ENCODE assay signal across 29 cellular contexts in genomic region chr6:156316613-156317012, GRCh38.
"Had no signal": no experiment of that assay in that cellular context is flagged by ENCODE, and none has a peak within 500 bp of the region (broad histone marks: within the 10 kb centered on the region; RNA-seq: fewer than 3 reads in every experiment).

No MANE protein-coding gene starts in this region.

- H3K27me3 ChIP-seq: colonic mucosa, esophagus muscularis mucosa, foreskin keratinocyte, gastroesophageal sphincter, heart left ventricle, ovary, right lobe of liver, suprapubic skin, thyroid gland, vagina had no signal

- H3K4me3 Mint-ChIP-seq: dendritic cell treated with granulocyte-macrophage colony-stimulating factor and Interleukin-4, amounts not matched to agents 40 ng/mL and 50 ng/mL, for 4 days; natural killer cell; stimulated activated naive CD8-positive, alpha-beta T cell treated with anti-CD3 and anti-CD28 coated beads, Interleukin-15, amount 100 ng/mL, for 72 hours had no signal

- H3K9me3 Mint-ChIP-seq: stimulated activated naive CD8-positive, alpha-beta T cell treated with anti-CD3 and anti-CD28 coated beads, Interleukin-15, amount 100 ng/mL, for 72 hours had no signal

- H3K27me3 Mint-ChIP-seq: dendritic cell treated with granulocyte-macrophage colony-stimulating factor and Interleukin-4, amounts not matched to agents 40 ng/mL and 50 ng/mL, for 4 days; stimulated activated naive CD8-positive, alpha-beta T cell treated with anti-CD3 and anti-CD28 coated beads, Interleukin-15, amount 100 ng/mL, for 72 hours had no signal

- ATAC-seq: foreskin keratinocyte; gastroesophageal sphincter; heart left ventricle; left colon; left ventricle myocardium superior; lower lobe of right lung; natural killer cell; psoas muscle; right lobe of liver; stimulated activated naive CD8-positive, alpha-beta T cell treated with anti-CD3 and anti-CD28 coated beads, Interleukin-15, amount 100 ng/mL, for 72 hours had no signal

- DNase-seq: colonic mucosa; effector CD8-positive, alpha-beta T cell; foreskin keratinocyte; heart left ventricle; hippocampal formation; islet precursor cell; kidney glomerular epithelial cell; left colon; left ventricle myocardium superior; lower lobe of right lung; natural killer cell; occipital lobe; ovary; posterior cingulate gyrus; psoas muscle; right lobe of liver; small intestine; stimulated activated CD4-positive, alpha-beta T cell treated with anti-CD3 and anti-CD28 coated beads, Interleukin-15, amount 100 ng/mL, for 24 hours; stimulated activated CD4-positive, alpha-beta T cell treated with anti-CD3 and anti-CD28 coated beads, Interleukin-2, amount 100 ng/mL, for 48 hours; stimulated activated CD8-positive, alpha-beta memory T cell treated with anti-CD3 and anti-CD28 coated beads, Interleukin-4, amount 100 ng/mL, for 48 hours; stimulated activated naive CD4-positive, alpha-beta T cell; stimulated activated naive CD8-positive, alpha-beta T cell treated with anti-CD3 and anti-CD28 coated beads, Interleukin-15, amount 100 ng/mL, for 72 hours; thyroid gland; trophoblast cell had no signal

- H3K9me3 ChIP-seq: colonic mucosa, esophagus muscularis mucosa, gastroesophageal sphincter, heart left ventricle, lower lobe of right lung, ovary, psoas muscle, right lobe of liver, suprapubic skin, thyroid gland, vagina had no signal

- H3K4me1 ChIP-seq: colonic mucosa, esophagus muscularis mucosa, foreskin keratinocyte, gastroesophageal sphincter, heart left ventricle, lower lobe of right lung, psoas muscle, right lobe of liver, suprapubic skin, vagina had no signal

- H3K4me3 ChIP-seq: colonic mucosa, esophagus muscularis mucosa, gastroesophageal sphincter, heart left ventricle, lower lobe of right lung, ovary, psoas muscle, right lobe of liver, suprapubic skin, thyroid gland, vagina had no signal

- H3K4me1 Mint-ChIP-seq: natural killer cell; stimulated activated naive CD8-positive, alpha-beta T cell treated with anti-CD3 and anti-CD28 coated beads, Interleukin-15, amount 100 ng/mL, for 72 hours had no signal

- H3K27ac Mint-ChIP-seq: dendritic cell treated with granulocyte-macrophage colony-stimulating factor and Interleukin-4, amounts not matched to agents 40 ng/mL and 50 ng/mL, for 4 days; natural killer cell had no signal

- H3K36me3 Mint-ChIP-seq: natural killer cell had no signal

- H3K36me3 ChIP-seq: colonic mucosa, esophagus muscularis mucosa, gastroesophageal sphincter, heart left ventricle, lower lobe of right lung, ovary, right lobe of liver, suprapubic skin, thyroid gland, vagina had no signal
